In the genomic region with DNA sequence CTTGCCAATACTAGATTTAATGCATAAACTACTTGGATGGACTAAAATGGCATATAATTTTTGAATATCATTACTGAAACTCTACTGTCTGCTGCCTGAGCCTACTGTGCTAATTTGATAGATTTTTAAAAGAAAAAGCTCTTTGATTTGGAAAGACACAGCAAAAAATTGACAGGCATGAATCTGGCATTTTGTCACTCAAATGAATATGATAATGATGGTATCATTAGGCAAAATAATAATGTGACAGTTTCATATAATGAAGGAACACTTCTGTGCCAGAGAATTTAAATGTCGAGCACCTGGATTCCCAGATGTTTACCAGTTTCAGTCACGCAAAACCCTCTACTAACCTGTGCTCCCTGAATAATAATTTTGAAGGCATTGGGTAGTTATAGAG, we compare ENCODE assay signal across 24 cellular contexts. TPM values are rescaled to one million over a fixed set of nuclear protein-coding genes. Genes with fewer than 3 reads are reported as not detected.
"Had no signal": no experiment of that assay in that cellular context is flagged by ENCODE, and none has a peak within 500 bp of the region (broad histone marks: within the 10 kb centered on the region; RNA-seq: fewer than 3 reads in every experiment).

No MANE protein-coding gene starts in this region.

- H3K4me1 ChIP-seq: SJSA1 had no signal

- H3K27me3 ChIP-seq: SJSA1 had no signal

- H3K4me3 ChIP-seq: K562, SJSA1, SK-N-MC had no signal

- H3K9ac ChIP-seq: KMS-11 had no signal

- H3K9me3 ChIP-seq: SJSA1 had no signal

- ATAC-seq: K562, Panc1, PC-3 had no signal

- H3K27ac ChIP-seq: HL-60, KMS-11, RWPE1, SJSA1, SK-N-MC had no signal

- DNase-seq: Kasumi-1, MM.1S, NCI-H1092 treated with DMSO at 0.1 percent for 48 hours, NCI-H1417 treated with DMSO at 0.1 percent for 48 hours, NCI-H146, NCI-H1694 treated with DMSO at 0.1 percent for 48 hours, NCI-H1930, NCI-H2107, NCI-H2227 treated with DMSO at 0.1 percent for 48 hours, NCI-H524, NCI-H526 treated with DMSO at 0.1 percent for 48 hours, NCI-H774, PC-3, SIG-M5 had no signal

RNA-seq across cellular contexts. Expression of a gene that starts 60.0 kb away (rescaled TPM):
- total RNA-seq: M059J, NCI-H460, OCI-LY7, PC-3 had no signal
